Comparison of ENCODE assay signal across 1 cellular context in the genomic region with DNA sequence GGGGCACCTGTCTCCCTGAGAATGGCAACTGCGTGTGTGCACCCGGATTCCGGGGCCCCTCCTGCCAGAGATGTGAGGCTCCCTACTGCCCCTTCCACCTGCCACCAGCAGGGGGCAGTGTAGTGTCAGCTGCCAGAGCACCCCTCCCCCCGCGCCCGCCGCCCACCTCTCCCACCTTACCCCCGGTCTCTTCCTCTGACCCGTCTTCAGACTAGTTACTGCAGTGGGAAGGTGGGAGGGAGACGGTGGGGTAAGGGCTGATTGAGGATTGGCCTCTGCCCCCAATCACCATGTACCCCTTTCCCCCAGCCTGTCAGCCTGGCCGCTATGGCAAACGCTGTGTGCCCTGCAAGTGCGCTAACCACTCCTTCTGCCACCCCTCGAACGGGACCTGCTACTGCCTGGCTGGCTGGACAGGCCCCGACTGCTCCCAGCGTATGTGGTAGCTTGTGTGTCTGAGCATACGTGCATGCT.
TF ChIP-seq lines count a peak whose summit lies in the region.

No MANE protein-coding gene starts in this region.

TF ChIP-seq in SK-N-SH treated with all-trans-retinoic acid at 6 μM for 48 hours, 23 proteins besides CTCF, POLR2A, EP300 and RAD21 (continued from another document):
- TF ChIP-seq TCF4 (CRISPR knock-in tag; IDR thresholded peaks at IDR 0.05; ENCODE audit: borderline replicate concordance), result no peak
- TF ChIP-seq ARNTL (CRISPR knock-in tag; IDR thresholded peaks at IDR 0.05; ENCODE audit: borderline replicate concordance, low read depth), result no peak
- no peak for TF ChIP-seq ISL1 (CRISPR knock-in tag; IDR thresholded peaks at IDR 0.05)
- no peak for TF ChIP-seq TOX (CRISPR knock-in tag; IDR thresholded peaks at IDR 0.05; ENCODE audit: borderline replicate concordance)
- no peak for TF ChIP-seq SNAI2 (CRISPR knock-in tag; IDR thresholded peaks at IDR 0.05)
- TF ChIP-seq CSDC2 (CRISPR knock-in tag; IDR thresholded peaks at IDR 0.05), result no peak
- TF ChIP-seq, protein P1, sequence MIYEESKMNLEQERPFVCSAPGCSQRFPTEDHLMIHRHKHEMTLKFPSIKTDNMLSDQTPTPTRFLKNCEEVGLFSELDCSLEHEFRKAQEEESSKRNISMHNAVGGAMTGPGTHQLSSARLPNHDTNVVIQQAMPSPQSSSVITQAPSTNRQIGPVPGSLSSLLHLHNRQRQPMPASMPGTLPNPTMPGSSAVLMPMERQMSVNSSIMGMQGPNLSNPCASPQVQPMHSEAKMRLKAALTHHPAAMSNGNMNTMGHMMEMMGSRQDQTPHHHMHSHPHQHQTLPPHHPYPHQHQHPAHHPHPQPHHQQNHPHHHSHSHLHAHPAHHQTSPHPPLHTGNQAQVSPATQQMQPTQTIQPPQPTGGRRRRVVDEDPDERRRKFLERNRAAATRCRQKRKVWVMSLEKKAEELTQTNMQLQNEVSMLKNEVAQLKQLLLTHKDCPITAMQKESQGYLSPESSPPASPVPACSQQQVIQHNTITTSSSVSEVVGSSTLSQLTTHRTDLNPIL (CRISPR knock-in tag; IDR thresholded peaks at IDR 0.05; ENCODE audit: low read depth), result no peak
- TF ChIP-seq, protein P2, sequence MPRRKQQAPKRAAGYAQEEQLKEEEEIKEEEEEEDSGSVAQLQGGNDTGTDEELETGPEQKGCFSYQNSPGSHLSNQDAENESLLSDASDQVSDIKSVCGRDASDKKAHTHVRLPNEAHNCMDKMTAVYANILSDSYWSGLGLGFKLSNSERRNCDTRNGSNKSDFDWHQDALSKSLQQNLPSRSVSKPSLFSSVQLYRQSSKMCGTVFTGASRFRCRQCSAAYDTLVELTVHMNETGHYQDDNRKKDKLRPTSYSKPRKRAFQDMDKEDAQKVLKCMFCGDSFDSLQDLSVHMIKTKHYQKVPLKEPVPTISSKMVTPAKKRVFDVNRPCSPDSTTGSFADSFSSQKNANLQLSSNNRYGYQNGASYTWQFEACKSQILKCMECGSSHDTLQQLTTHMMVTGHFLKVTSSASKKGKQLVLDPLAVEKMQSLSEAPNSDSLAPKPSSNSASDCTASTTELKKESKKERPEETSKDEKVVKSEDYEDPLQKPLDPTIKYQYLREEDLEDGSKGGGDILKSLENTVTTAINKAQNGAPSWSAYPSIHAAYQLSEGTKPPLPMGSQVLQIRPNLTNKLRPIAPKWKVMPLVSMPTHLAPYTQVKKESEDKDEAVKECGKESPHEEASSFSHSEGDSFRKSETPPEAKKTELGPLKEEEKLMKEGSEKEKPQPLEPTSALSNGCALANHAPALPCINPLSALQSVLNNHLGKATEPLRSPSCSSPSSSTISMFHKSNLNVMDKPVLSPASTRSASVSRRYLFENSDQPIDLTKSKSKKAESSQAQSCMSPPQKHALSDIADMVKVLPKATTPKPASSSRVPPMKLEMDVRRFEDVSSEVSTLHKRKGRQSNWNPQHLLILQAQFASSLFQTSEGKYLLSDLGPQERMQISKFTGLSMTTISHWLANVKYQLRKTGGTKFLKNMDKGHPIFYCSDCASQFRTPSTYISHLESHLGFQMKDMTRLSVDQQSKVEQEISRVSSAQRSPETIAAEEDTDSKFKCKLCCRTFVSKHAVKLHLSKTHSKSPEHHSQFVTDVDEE (CRISPR knock-in tag; IDR thresholded peaks at IDR 0.05), result no peak
- no peak for TF ChIP-seq ZC3H10 (CRISPR knock-in tag; IDR thresholded peaks at IDR 0.05)
- no peak for TF ChIP-seq ZNF8 (CRISPR knock-in tag; IDR thresholded peaks at IDR 0.05)
- no peak for TF ChIP-seq BACH2 (CRISPR knock-in tag; IDR thresholded peaks at IDR 0.05; ENCODE audit: borderline replicate concordance)
- no peak for TF ChIP-seq PPARA (CRISPR knock-in tag; IDR thresholded peaks at IDR 0.05; ENCODE audit: borderline replicate concordance)
